ENCODE assay signal across 27 cellular contexts in genomic region chr12:38614171-38614570, GRCh38.
"Had no signal": no experiment of that assay in that cellular context is flagged by ENCODE, and none has a peak within 500 bp of the region (broad histone marks: within the 10 kb centered on the region; RNA-seq: fewer than 3 reads in every experiment).

No MANE protein-coding gene starts in this region.

- H3K27ac ChIP-seq: coronary artery, dorsolateral prefrontal cortex, epithelial cell of prostate, esophagus squamous epithelium, gastrocnemius medialis, heart right ventricle, left lung, lower lobe of right lung had no signal

- H3K9me3 ChIP-seq: esophagus squamous epithelium, gastrocnemius medialis, left lung, lower lobe of right lung had no signal

- FAIRE-seq: colon, endometrium, islet of Langerhans, keratinocyte had no signal

- H3K36me3 ChIP-seq: esophagus squamous epithelium, gastrocnemius medialis, heart right ventricle, left lung, lower lobe of right lung had no signal

- ATAC-seq: esophagus mucosa; gastrocnemius medialis; heart right ventricle; left cardiac atrium; left lung; left ventricle myocardium superior; lower lobe of right lung; naive thymus-derived CD4-positive, alpha-beta T cell had no signal

- H3K27me3 ChIP-seq: dorsolateral prefrontal cortex, esophagus squamous epithelium, gastrocnemius medialis, heart right ventricle, left lung had no signal

- DNase-seq: dermis blood vessel endothelial cell; dorsolateral prefrontal cortex; effector CD4-positive, alpha-beta T cell; effector memory CD4-positive, alpha-beta T cell; erythroblast; esophagus squamous epithelium; foreskin fibroblast; foreskin melanocyte; gastrocnemius medialis; glutamatergic neuron; head of caudate nucleus; heart right ventricle; hippocampal formation; left cardiac atrium; left lung; left ventricle myocardium superior; lower lobe of right lung; mesenchymal stem cell; midbrain; naive thymus-derived CD4-positive, alpha-beta T cell had no signal

- H3K4me1 ChIP-seq: esophagus squamous epithelium, gastrocnemius medialis, heart right ventricle, left lung, lower lobe of right lung had no signal

- H3K4me3 ChIP-seq: coronary artery, dorsolateral prefrontal cortex, esophagus squamous epithelium, gastrocnemius medialis, heart right ventricle, left lung, lower lobe of right lung had no signal
